Comparison of ENCODE assay signal across 16 cellular contexts in genomic region chr4:173237722-173238121, GRCh38.
DNase-seq lines count a peak whose midpoint lies in the region; ATAC-seq and TF ChIP-seq lines count a peak whose summit lies in the region.
"Had no signal": no experiment of that assay in that cellular context is flagged by ENCODE, and none has a peak within 500 bp of the region (broad histone marks: within the 10 kb centered on the region; RNA-seq: fewer than 3 reads in every experiment).

No MANE protein-coding gene starts in this region.

- H3K27ac ChIP-seq in BLaER1 treated with 17β-estradiol and CSF1 and Interleukin-3, amounts not matched to agents 10 nM and 100 nM, result peak overlapping the region in 1 of 11 experiments; percentile 15; a peak in 2 of 22 replicates
- H3K27ac ChIP-seq in GM23338 (ENCODE audit: low read depth), result peak overlapping the region; percentile 4
- H3K27ac ChIP-seq in mesenchymal stem cell (ENCODE audit: low read length, poor library complexity, severe bottlenecking), result no peak overlapping the region
- H3K27ac ChIP-seq: RWPE1, SJCRH30 had no signal

- H2AK5ac ChIP-seq in mesenchymal stem cell (ENCODE audit: low read length, severe bottlenecking), result no peak overlapping the region

- H2BK120ac ChIP-seq in mesenchymal stem cell (ENCODE audit: low read depth, low read length), result no peak overlapping the region

- H3K27ac Mint-ChIP-seq in GM23338, result peak overlapping the region; percentile 92
- H3K27ac Mint-ChIP-seq in glutamatergic neuron (ENCODE audit: unreplicated experiment), result no peak overlapping the region

- H3K18ac ChIP-seq in mesenchymal stem cell (ENCODE audit: low read depth in 1 of 2, low read length in 2 of 2), result no peak overlapping the region

- H4K20me1 ChIP-seq in BLaER1 treated with 17β-estradiol and CSF1 and Interleukin-3, amounts not matched to agents 10 nM and 100 nM, result peaks cover 0 to 92% (median 49%) of the 10 kb centered on the region in 11 experiments; a peak in 16 of 22 replicates
- H4K20me1 ChIP-seq in GM23338 (replicated peaks; ENCODE audit: insufficient read depth), result no peaks in the 10 kb centered on the region

- no peak overlapping the region; the same call in 2 of the 3 replicates for H3K4me3 Mint-ChIP-seq in GM23338
- no peak overlapping the region for H3K4me3 Mint-ChIP-seq in glutamatergic neuron (ENCODE audit: unreplicated experiment)

- WGBS in mesenchymal stem cell, result 94% methylated on average over 2 of the region's 2 CpGs

- TF ChIP-seq CTCF in GM23338 (conservative IDR thresholded peaks at IDR 0.05; ENCODE audit: low read depth in 2 of 2) (no peak), glutamatergic neuron (IDR thresholded peaks at IDR 0.05; ENCODE audit: partially characterized antibody, unreplicated experiment) (no peak)

- H2BK15ac ChIP-seq in mesenchymal stem cell (ENCODE audit: low read depth, poor library complexity, severe bottlenecking), result no peak overlapping the region

- H3K14ac ChIP-seq in mesenchymal stem cell (ENCODE audit: low read length in 2 of 2), result no peak overlapping the region

- H3K9me3 ChIP-seq in BLaER1 treated with 17β-estradiol and CSF1 and Interleukin-3, amounts not matched to agents 10 nM and 100 nM (replicated peaks in 1 of 11), result peaks cover 0 to 23% (median 14%) of the 10 kb centered on the region in 11 experiments; a peak in 15 of 22 replicates
- H3K9me3 ChIP-seq in mesenchymal stem cell (ENCODE audit: control insufficient read depth, low read length), result no peaks in the 10 kb centered on the region
- H3K9me3 ChIP-seq: SJCRH30 had no signal

- ATAC-seq in GM23338 (no peak), GM18505 (IDR thresholded peaks at IDR 0.05; ENCODE audit: unreplicated experiment) (no peak), GM19324 (IDR thresholded peaks at IDR 0.05; ENCODE audit: low FRiP score, unreplicated experiment) (no peak)

- peaks cover 14% of the 10 kb centered on the region for H3K79me1 ChIP-seq in mesenchymal stem cell (replicated peaks; ENCODE audit: low read length, poor library complexity, severe bottlenecking)

- H3K27me3 Mint-ChIP-seq in GM23338 (ENCODE audit: insufficient read depth, low read depth, poor library complexity) (peaks cover 3% of the 10 kb centered on the region), glutamatergic neuron (ENCODE audit: unreplicated experiment) (no peaks in the 10 kb centered on the region)

- H3K36me3 ChIP-seq in BLaER1 treated with 17β-estradiol and CSF1 and Interleukin-3, amounts not matched to agents 10 nM and 100 nM, result peaks cover 16 to 56% (median 32%) of the 10 kb centered on the region in 11 experiments; a peak in 21 of 22 replicates
- no peaks in the 10 kb centered on the region for H3K36me3 ChIP-seq in GM23338 (ENCODE audit: insufficient read depth)
- peaks cover 3 to 11% of the 10 kb centered on the region in 2 experiments for H3K36me3 ChIP-seq in mesenchymal stem cell (ENCODE audit: control insufficient read depth in 1 of 2, insufficient read depth in 2 of 2, low read depth in 1 of 2, low read length in 2 of 2)

- no peak for DNase-seq in GM23338 (ENCODE audit: low spot score)
- peak; percentile 62 for DNase-seq in NCI-H69 (lab: John Stamatoyannopoulos, UW)
- no peak for DNase-seq in mesenchymal stem cell
- no peak for DNase-seq in AG20443 (ENCODE audit: low spot score)
- DNase-seq in glutamatergic neuron, result no peak
- DNase-seq: GOT3, KG1, NCI-H187 treated with DMSO at 0.1 percent for 48 hours, NCI-H2227 treated with DMSO at 0.1 percent for 48 hours, NCI-H526 treated with DMSO at 0.1 percent for 48 hours, SJCRH30, T-helper 9 cell had no signal

- no peak overlapping the region for H2BK5ac ChIP-seq in mesenchymal stem cell (ENCODE audit: low read depth, low read length, poor library complexity, severe bottlenecking)

- H3F3A ChIP-seq in GM23338 (replicated peaks; ENCODE audit: low read depth), result no peaks in the 10 kb centered on the region

- no peak overlapping the region for H3K4me3 ChIP-seq in BLaER1 treated with 17β-estradiol and CSF1 and Interleukin-3, amounts not matched to agents 10 nM and 100 nM
- H3K4me3 ChIP-seq in GM23338, result no peak overlapping the region
- no peak overlapping the region for H3K4me3 ChIP-seq in mesenchymal stem cell (ENCODE audit: insufficient read depth in 1 of 2, low read depth in 1 of 2, low read length in 2 of 2)
- H3K4me3 ChIP-seq: SJCRH30 had no signal

- H4K91ac ChIP-seq in mesenchymal stem cell (ENCODE audit: low read length), result no peak overlapping the region

- no peak overlapping the region for H3K23ac ChIP-seq in mesenchymal stem cell (ENCODE audit: low read length in 2 of 2)

- peak overlapping the region in 6 of 11 experiments; percentile 0 to 28 (median 14); a peak in 7 of 22 replicates for H3K4me2 ChIP-seq in BLaER1 treated with 17β-estradiol and CSF1 and Interleukin-3, amounts not matched to agents 10 nM and 100 nM
- peak overlapping the region; percentile 16 for H3K4me2 ChIP-seq in GM23338
- H3K4me2 ChIP-seq in mesenchymal stem cell (ENCODE audit: low read length, poor library complexity, severe bottlenecking), result no peak overlapping the region

- no peaks in the 10 kb centered on the region for H3K9me2 ChIP-seq in GM23338 (ENCODE audit: insufficient read depth)

- peaks cover 95% of the 10 kb centered on the region for H3K79me2 ChIP-seq in GM23338 (replicated peaks; ENCODE audit: insufficient read depth)

- peaks cover 47% of the 10 kb centered on the region for H3K4me1 Mint-ChIP-seq in GM23338
- peaks cover 12% of the 10 kb centered on the region for H3K4me1 Mint-ChIP-seq in glutamatergic neuron (ENCODE audit: low read depth, unreplicated experiment)

- no peak overlapping the region for H3K9ac ChIP-seq in BLaER1 treated with 17β-estradiol and CSF1 and Interleukin-3, amounts not matched to agents 10 nM and 100 nM
- peak overlapping the region; percentile 12 for H3K9ac ChIP-seq in mesenchymal stem cell (ENCODE audit: low read length)

- H4K8ac ChIP-seq in mesenchymal stem cell (ENCODE audit: low read length), result no peak overlapping the region

- no peak overlapping the region for H2BK12ac ChIP-seq in mesenchymal stem cell (ENCODE audit: low read length in 2 of 2)

- no peaks in the 10 kb centered on the region for H3K27me3 ChIP-seq in BLaER1 treated with 17β-estradiol and CSF1 and Interleukin-3, amounts not matched to agents 10 nM and 100 nM
- H3K27me3 ChIP-seq in GM23338 (ENCODE audit: insufficient read depth) (no peaks in the 10 kb centered on the region), mesenchymal stem cell (ENCODE audit: control insufficient read depth in 1 of 2, insufficient read depth in 1 of 2, low read length in 2 of 2) (no peaks in the 10 kb centered on the region)
- H3K27me3 ChIP-seq: SJCRH30 had no signal

- H2AFZ ChIP-seq in GM23338, result no peak overlapping the region
- H2AFZ ChIP-seq in mesenchymal stem cell (ENCODE audit: low read depth, low read length), result no peak overlapping the region

- H3K4me1 ChIP-seq in BLaER1 treated with 17β-estradiol and CSF1 and Interleukin-3, amounts not matched to agents 10 nM and 100 nM, result peaks cover 7 to 31% (median 24%) of the 10 kb centered on the region in 10 experiments; a peak in 19 of 20 replicates
- H3K4me1 ChIP-seq in GM23338 (ENCODE audit: insufficient read depth), result peaks cover 63% of the 10 kb centered on the region
- H3K4me1 ChIP-seq in mesenchymal stem cell (ENCODE audit: control insufficient read depth, insufficient read depth, low read depth, low read length), result peaks cover 6% of the 10 kb centered on the region

- H3K9me3 Mint-ChIP-seq in GM23338 (no peaks in the 10 kb centered on the region), glutamatergic neuron (ENCODE audit: unreplicated experiment) (no peaks in the 10 kb centered on the region)

- TF ChIP-seq POLR2A in GM18505 (IDR thresholded peaks at IDR 0.05; ENCODE audit: borderline replicate concordance, extremely low read depth, insufficient read depth, insufficient read length), result no peak

- H3K4ac ChIP-seq in mesenchymal stem cell (ENCODE audit: low read depth in 1 of 2, low read length in 2 of 2), result no peak overlapping the region

- H3K36me3 Mint-ChIP-seq in GM23338 (ENCODE audit: low read depth) (peaks cover 6% of the 10 kb centered on the region; the same call in 1 of the 3 replicates), glutamatergic neuron (ENCODE audit: unreplicated experiment) (no peaks in the 10 kb centered on the region)

TF ChIP-seq in GM23338, 12 proteins besides CTCF, POLR2A, EP300 and RAD21 (continues in another document):
- no peak for TF ChIP-seq STAT1 (IDR thresholded peaks at IDR 0.05; ENCODE audit: unreplicated experiment)
